Comparison of ENCODE assay signal across 8 cellular contexts in genomic region chrX:93673869-93674271, GRCh38.
DNase-seq lines count a peak whose midpoint lies in the region; ATAC-seq and TF ChIP-seq lines count a peak whose summit lies in the region.

Gene FAM133A (plus strand): TSS chrX:93674206. CDS start chrX:93709420, 35,214 bp downstream.

- peaks cover 14 to 19% of the 10 kb centered on the region in 2 donors for H3K27me3 Mint-ChIP-seq in stimulated activated naive B cell treated with anti-CD40 and anti-IgM and Interleukin-4, amounts not matched to agents 10 μg/mL and 1 μg/mL and 100 μg/mL, for 72 hours

- no peak for TF ChIP-seq CTCF in astrocyte of the cerebellum (IDR thresholded peaks at IDR 0.05; ENCODE audit: low read depth, low read length, missing control alignments)

- in situ Hi-C loops in astrocyte of the cerebellum (cut with HindIII; ENCODE audit: low sequenced_read_pairs): no loop called here

- H3K27ac Mint-ChIP-seq in stimulated activated naive B cell treated with anti-CD40 and anti-IgM and Interleukin-4, amounts not matched to agents 10 μg/mL and 1 μg/mL and 100 μg/mL, for 72 hours: peak within 1 kb of the TSS; percentile 22

- H3K4me3 Mint-ChIP-seq in stimulated activated naive B cell treated with anti-CD40 and anti-IgM and Interleukin-4, amounts not matched to agents 10 μg/mL and 1 μg/mL and 100 μg/mL, for 72 hours: peak within 1 kb of the TSS; percentile 79 to 83

- no peak for ATAC-seq in stimulated activated naive B cell treated with anti-CD40 and anti-IgM and Interleukin-4, amounts not matched to agents 10 μg/mL and 1 μg/mL and 100 μg/mL, for 72 hours (replicated peaks)
- no peak for ATAC-seq in HG02642 (IDR thresholded peaks at IDR 0.05; ENCODE audit: poor library complexity, unreplicated experiment)

- no peaks in the 10 kb centered on the region for H3K36me3 Mint-ChIP-seq in stimulated activated naive B cell treated with anti-CD40 and anti-IgM and Interleukin-4, amounts not matched to agents 10 μg/mL and 1 μg/mL and 100 μg/mL, for 72 hours

- peak within 1 kb of the TSS; percentile 68 for H3K4me3 ChIP-seq in astrocyte of the cerebellum (ENCODE audit: low read depth, low read length)

- H3K9me3 Mint-ChIP-seq in stimulated activated naive B cell treated with anti-CD40 and anti-IgM and Interleukin-4, amounts not matched to agents 10 μg/mL and 1 μg/mL and 100 μg/mL, for 72 hours: no peaks in the 10 kb centered on the region

- peaks cover 4 to 10% of the 10 kb centered on the region in 2 donors for H3K4me1 Mint-ChIP-seq in stimulated activated naive B cell treated with anti-CD40 and anti-IgM and Interleukin-4, amounts not matched to agents 10 μg/mL and 1 μg/mL and 100 μg/mL, for 72 hours

- peak; percentile 19 for DNase-seq in DMS 273 treated with DMSO at 0.1 percent for 48 hours (lab: John Stamatoyannopoulos, UW)
- DNase-seq in NCI-H146 (lab: John Stamatoyannopoulos, UW): peak; percentile 76
- DNase-seq in astrocyte of the cerebellum (ENCODE audit: low read depth): peak; percentile 11
- DNase-seq in iPS-NIHi11 (ENCODE audit: low spot score): peak; percentile 5
- DNase-seq in stimulated activated naive B cell treated with anti-CD40 and anti-IgM and Interleukin-4, amounts not matched to agents 10 μg/mL and 1 μg/mL and 100 μg/mL, for 72 hours: no peak
- no peak for DNase-seq in HK-2 (ENCODE audit: unreplicated experiment)
- DNase-seq in 8988T: no peak

Comparison
In these comparisons a context has a peak if more than half of its experiments do, and no peak if none do; other contexts are left out.
1. DNase-seq: peak in DMS 273 treated with DMSO at 0.1 percent for 48 hours (single experiment), NCI-H146 (single experiment), astrocyte of the cerebellum (single experiment) and iPS-NIHi11 (single experiment); none in stimulated activated naive B cell treated with anti-CD40 and anti-IgM and Interleukin-4, amounts not matched to agents 10 μg/mL and 1 μg/mL and 100 μg/mL, for 72 hours (single experiment), HK-2 (single experiment) and 8988T (single experiment).